In the genomic region with DNA sequence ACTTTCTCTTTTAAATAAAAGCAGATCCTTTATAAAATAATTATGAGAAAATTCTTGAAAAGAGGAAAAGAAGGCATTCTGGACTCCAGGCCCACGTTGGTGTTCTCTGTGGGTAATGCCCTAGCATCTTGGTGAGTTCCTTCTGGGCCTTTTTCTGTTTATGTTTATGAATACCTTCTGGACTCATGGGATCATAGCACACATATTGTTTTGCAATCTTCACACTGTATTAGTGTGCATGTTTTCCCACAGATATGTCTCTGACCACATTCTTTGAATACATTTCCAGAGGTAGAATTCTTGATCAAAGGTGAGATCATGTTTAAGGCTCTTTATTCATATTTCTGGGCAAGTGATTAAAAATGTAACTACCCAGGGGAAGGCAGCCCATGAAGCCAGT, we compare ENCODE assay signal across 17 cellular contexts. TPM values are rescaled to one million over a fixed set of nuclear protein-coding genes. Genes with fewer than 3 reads are reported as not detected.
A peak's percentile ranks its signal among the peaks of the same experiment; 100 is the strongest.
DNase-seq lines count a peak whose midpoint lies in the region; ATAC-seq and TF ChIP-seq lines count a peak whose summit lies in the region.
"Had no signal": no experiment of that assay in that cellular context is flagged by ENCODE, and none has a peak within 500 bp of the region (broad histone marks: within the 10 kb centered on the region; RNA-seq: fewer than 3 reads in every experiment).

No MANE protein-coding gene starts in this region.

- no peaks in the 10 kb centered on the region for H3K27me3 Mint-ChIP-seq in WTC11 (ENCODE audit: low read depth)

- ATAC-seq in WTC11: no peak
- no peak for ATAC-seq in HG02642 (IDR thresholded peaks at IDR 0.05; ENCODE audit: poor library complexity, unreplicated experiment)

- DNase-seq in HCEC 1CT (peak; percentile 62), WTC11 (ENCODE audit: low spot score) (no peak), fibroblast of pulmonary artery (ENCODE audit: low read depth) (peak; percentile 48), posterior vena cava (ENCODE audit: low spot score) (peak; percentile 3), HK-2 (ENCODE audit: unreplicated experiment) (no peak), NCI-H1417 treated with DMSO at 0.1 percent for 48 hours (lab: John Stamatoyannopoulos, UW) (no peak), NOMO-1 (lab: John Stamatoyannopoulos, UW; ENCODE audit: unreplicated experiment in 2 of 2) (no peak)
- DNase-seq: ACHN, DMS79, H7, KBM-7, NCI-H1105, NCI-H187, NCI-H345, NCI-H524 treated with DMSO at 0.1 percent for 48 hours had no signal

- intact Hi-C loops in posterior vena cava (cut with DNase I): no loop called here

- H3K9me3 Mint-ChIP-seq in WTC11: no peaks in the 10 kb centered on the region

- CTCF ChIA-PET in WTC11 (lab: Charles Lee): interaction anchor here (1.1 kb wide), 1 partner anchor 58 kb away, joined by 3 read pairs; no protein-coding TSS in a partner anchor

- no peak for TF ChIP-seq CTCF in WTC11 (IDR thresholded peaks at IDR 0.05)
- TF ChIP-seq CTCF in fibroblast of pulmonary artery (IDR thresholded peaks at IDR 0.05; ENCODE audit: low read length, missing control alignments): no peak

- peaks cover 62% of the 10 kb centered on the region for H3K4me1 Mint-ChIP-seq in WTC11
- H3K4me1 Mint-ChIP-seq: CD14-positive monocyte had no signal

- no peak overlapping the region for H3K4me3 ChIP-seq in fibroblast of pulmonary artery (replicated peaks; ENCODE audit: low read depth, low read length)

- POLR2A ChIA-PET in WTC11 (lab: Charles Lee): no interaction called here

- no peak overlapping the region for H3K4me3 Mint-ChIP-seq in WTC11
- H3K4me3 Mint-ChIP-seq: CD14-positive monocyte had no signal

- 0 out of 2 replicates have a peak overlapping the region, but pooled peaks have one; percentile 3 for H3K27ac Mint-ChIP-seq in WTC11
- H3K27ac Mint-ChIP-seq: CD14-positive monocyte had no signal

- peaks cover 2% of the 10 kb centered on the region; the same call in 1 of the 2 replicates for H3K36me3 Mint-ChIP-seq in WTC11
- H3K36me3 Mint-ChIP-seq: CD14-positive monocyte had no signal

TF ChIP-seq in WTC11, 78 proteins besides CTCF, POLR2A, EP300 and RAD21:
- TF ChIP-seq EMX1 (CRISPR knock-in tag; IDR thresholded peaks at IDR 0.05) (no peak), ESRRA (CRISPR knock-in tag; IDR thresholded peaks at IDR 0.05; ENCODE audit: borderline replicate concordance) (no peak), CREB1 (CRISPR knock-in tag; IDR thresholded peaks at IDR 0.05) (no peak), GRHL2 (CRISPR knock-in tag; IDR thresholded peaks at IDR 0.05; ENCODE audit: insufficient replicate concordance, severe bottlenecking) (no peak), HMGA2 (CRISPR knock-in tag; IDR thresholded peaks at IDR 0.05) (no peak), TEAD1 (CRISPR knock-in tag; IDR thresholded peaks at IDR 0.05) (no peak), RELA (CRISPR knock-in tag; IDR thresholded peaks at IDR 0.05; ENCODE audit: borderline replicate concordance) (no peak), FOXK1 (CRISPR knock-in tag; IDR thresholded peaks at IDR 0.05) (no peak), MXD4 (CRISPR knock-in tag; IDR thresholded peaks at IDR 0.05; ENCODE audit: borderline replicate concordance) (no peak)
- TF ChIP-seq, protein P1, sequence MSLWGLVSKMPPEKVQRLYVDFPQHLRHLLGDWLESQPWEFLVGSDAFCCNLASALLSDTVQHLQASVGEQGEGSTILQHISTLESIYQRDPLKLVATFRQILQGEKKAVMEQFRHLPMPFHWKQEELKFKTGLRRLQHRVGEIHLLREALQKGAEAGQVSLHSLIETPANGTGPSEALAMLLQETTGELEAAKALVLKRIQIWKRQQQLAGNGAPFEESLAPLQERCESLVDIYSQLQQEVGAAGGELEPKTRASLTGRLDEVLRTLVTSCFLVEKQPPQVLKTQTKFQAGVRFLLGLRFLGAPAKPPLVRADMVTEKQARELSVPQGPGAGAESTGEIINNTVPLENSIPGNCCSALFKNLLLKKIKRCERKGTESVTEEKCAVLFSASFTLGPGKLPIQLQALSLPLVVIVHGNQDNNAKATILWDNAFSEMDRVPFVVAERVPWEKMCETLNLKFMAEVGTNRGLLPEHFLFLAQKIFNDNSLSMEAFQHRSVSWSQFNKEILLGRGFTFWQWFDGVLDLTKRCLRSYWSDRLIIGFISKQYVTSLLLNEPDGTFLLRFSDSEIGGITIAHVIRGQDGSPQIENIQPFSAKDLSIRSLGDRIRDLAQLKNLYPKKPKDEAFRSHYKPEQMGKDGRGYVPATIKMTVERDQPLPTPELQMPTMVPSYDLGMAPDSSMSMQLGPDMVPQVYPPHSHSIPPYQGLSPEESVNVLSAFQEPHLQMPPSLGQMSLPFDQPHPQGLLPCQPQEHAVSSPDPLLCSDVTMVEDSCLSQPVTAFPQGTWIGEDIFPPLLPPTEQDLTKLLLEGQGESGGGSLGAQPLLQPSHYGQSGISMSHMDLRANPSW (CRISPR knock-in tag; conservative IDR thresholded peaks at IDR 0.05; ENCODE audit: low read depth): no peak
- TF ChIP-seq, protein P2, sequence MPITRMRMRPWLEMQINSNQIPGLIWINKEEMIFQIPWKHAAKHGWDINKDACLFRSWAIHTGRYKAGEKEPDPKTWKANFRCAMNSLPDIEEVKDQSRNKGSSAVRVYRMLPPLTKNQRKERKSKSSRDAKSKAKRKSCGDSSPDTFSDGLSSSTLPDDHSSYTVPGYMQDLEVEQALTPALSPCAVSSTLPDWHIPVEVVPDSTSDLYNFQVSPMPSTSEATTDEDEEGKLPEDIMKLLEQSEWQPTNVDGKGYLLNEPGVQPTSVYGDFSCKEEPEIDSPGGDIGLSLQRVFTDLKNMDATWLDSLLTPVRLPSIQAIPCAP (CRISPR knock-in tag; IDR thresholded peaks at IDR 0.05): no peak
TF ChIP-seq in WTC11: peak in this region for 0.

RNA-seq across cellular contexts. Expression of gene GLI2, which starts 15.9 kb away (rescaled TPM):
- total RNA-seq in WTC11 (2021) (45.9 to 60.9 TPM (median 48.6 TPM) in 3 replicates), posterior vena cava (10 to 100 TPM; 13.0 to 21.1 TPM)

Comparison
In these comparisons a context has a peak if more than half of its experiments do, and no peak if none do; other contexts are left out.
1. DNase-seq: peak in HCEC 1CT (single experiment), fibroblast of pulmonary artery (single experiment) and posterior vena cava (single experiment); none in WTC11 (single experiment), HK-2 (single experiment), NCI-H1417 treated with DMSO at 0.1 percent for 48 hours (single experiment) and NOMO-1 (0 of 2).